Comparison of ENCODE assay signal across 13 cellular contexts in the genomic region with DNA sequence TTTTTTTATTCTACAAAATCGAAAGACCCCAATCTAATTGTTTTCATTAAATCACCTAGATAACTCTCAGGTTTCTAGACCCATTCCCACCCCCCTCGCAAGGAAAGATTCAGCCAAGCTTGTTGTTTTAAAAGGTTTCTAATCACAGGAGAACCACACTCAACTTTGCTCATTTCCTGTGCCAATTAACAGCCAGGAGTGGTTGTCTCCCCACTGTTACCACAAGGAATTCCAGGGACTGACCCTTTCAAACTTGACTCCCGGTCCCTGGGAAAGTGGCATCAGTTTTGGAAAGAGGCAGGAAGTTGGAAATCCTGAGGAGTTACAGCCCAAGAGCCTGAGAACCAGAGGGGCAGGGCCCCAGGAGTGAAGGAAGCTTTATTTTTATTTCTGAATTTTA.
DNase-seq lines count a peak whose midpoint lies in the region; ATAC-seq and TF ChIP-seq lines count a peak whose summit lies in the region.
"Had no signal": no experiment of that assay in that cellular context is flagged by ENCODE, and none has a peak within 500 bp of the region (broad histone marks: within the 10 kb centered on the region; RNA-seq: fewer than 3 reads in every experiment).

No MANE protein-coding gene starts in this region.

- H3K36me3 ChIP-seq in GM23338 (ENCODE audit: insufficient read depth) (no peaks in the 10 kb centered on the region), parathyroid adenoma (ENCODE audit: control insufficient read depth, insufficient read depth, low read length) (no peaks in the 10 kb centered on the region)
- H3K36me3 ChIP-seq: upper lobe of right lung had no signal

- H3K4me2 ChIP-seq in GM23338 (no peak overlapping the region), parathyroid adenoma (ENCODE audit: low read length) (no peak overlapping the region)

- H3K4me1 ChIP-seq in GM23338 (ENCODE audit: insufficient read depth): no peaks in the 10 kb centered on the region
- H3K4me1 ChIP-seq in parathyroid adenoma: peaks cover 2% of the 10 kb centered on the region
- H3K4me1 ChIP-seq: upper lobe of right lung had no signal

- H3K36me3 Mint-ChIP-seq in GM23338 (ENCODE audit: low read depth): no peaks in the 10 kb centered on the region
- H3K36me3 Mint-ChIP-seq: immature natural killer cell had no signal

- no peak overlapping the region for H3K9ac ChIP-seq in parathyroid adenoma

- H3K9me2 ChIP-seq in GM23338 (ENCODE audit: insufficient read depth): peaks cover 9% of the 10 kb centered on the region; the same call in 1 of the 2 replicates

- H4K20me1 ChIP-seq in GM23338 (replicated peaks; ENCODE audit: insufficient read depth): no peaks in the 10 kb centered on the region

- H3K4me3 Mint-ChIP-seq in GM23338: no peak overlapping the region
- H3K4me3 Mint-ChIP-seq: immature natural killer cell had no signal

- no peaks in the 10 kb centered on the region for H3K9me3 ChIP-seq in parathyroid adenoma (ENCODE audit: control insufficient read depth, low read length)
- H3K9me3 ChIP-seq: upper lobe of right lung had no signal

- H3F3A ChIP-seq in GM23338 (replicated peaks; ENCODE audit: low read depth): no peaks in the 10 kb centered on the region

- no peaks in the 10 kb centered on the region for H3K27me3 Mint-ChIP-seq in GM23338 (ENCODE audit: insufficient read depth, low read depth, poor library complexity)

- H3K9me3 Mint-ChIP-seq in GM23338: no peaks in the 10 kb centered on the region

- H2AFZ ChIP-seq in GM23338 (no peak overlapping the region), parathyroid adenoma (no peak overlapping the region)

- DNase-seq in GM23338 (ENCODE audit: low spot score) (peak; percentile 52), RPMI7951 (ENCODE audit: low read depth) (peak; percentile 92), fibroblast of pulmonary artery (ENCODE audit: low read depth) (peak; percentile 73), ecto neural progenitor cell (ENCODE audit: low spot score) (no peak)
- DNase-seq in stimulated activated CD4-positive, alpha-beta T cell treated with anti-CD3 and anti-CD28 coated beads, Interleukin-1b, Interleukin-23, amount 100 ng/mL, for 48 hours: no peak
- DNase-seq: activated effector memory CD4-positive, alpha-beta T cell treated with anti-CD3 and anti-CD28 coated beads, Interleukin-2, amount 50 U/mL, for 16 hours; Calu3; dorsolateral prefrontal cortex; immature natural killer cell; upper lobe of right lung had no signal

- H3K4me3 ChIP-seq in GM23338 (no peak overlapping the region), fibroblast of pulmonary artery (replicated peaks; ENCODE audit: low read depth, low read length) (no peak overlapping the region), parathyroid adenoma (ENCODE audit: low read depth, low read length) (no peak overlapping the region)
- H3K4me3 ChIP-seq: dorsolateral prefrontal cortex, upper lobe of right lung had no signal

- ATAC-seq in GM23338: no peak; the same call in 2 of the 3 replicates
- no peak for ATAC-seq in HG02981 (IDR thresholded peaks at IDR 0.05; ENCODE audit: unreplicated experiment)
- no peak for ATAC-seq in HG02840 (IDR thresholded peaks at IDR 0.05; ENCODE audit: low FRiP score, unreplicated experiment)
- ATAC-seq: upper lobe of right lung had no signal

- H3K27me3 ChIP-seq in GM23338 (ENCODE audit: insufficient read depth) (no peaks in the 10 kb centered on the region), parathyroid adenoma (ENCODE audit: control insufficient read depth, insufficient read depth, low read length) (no peaks in the 10 kb centered on the region)
- H3K27me3 ChIP-seq: dorsolateral prefrontal cortex, upper lobe of right lung had no signal

- H3K27ac ChIP-seq in GM23338 (ENCODE audit: low read depth) (no peak overlapping the region), parathyroid adenoma (peak overlapping the region; percentile 4)
- H3K27ac ChIP-seq: upper lobe of right lung had no signal

- peaks cover 10% of the 10 kb centered on the region; the same call in 2 of the 3 replicates for H3K4me1 Mint-ChIP-seq in GM23338
- H3K4me1 Mint-ChIP-seq: immature natural killer cell had no signal

- no peak for TF ChIP-seq CTCF in GM23338 (conservative IDR thresholded peaks at IDR 0.05; ENCODE audit: low read depth in 2 of 2)
- TF ChIP-seq CTCF in fibroblast of pulmonary artery (IDR thresholded peaks at IDR 0.05; ENCODE audit: low read length, missing control alignments): no peak
- TF ChIP-seq CTCF in parathyroid adenoma (IDR thresholded peaks at IDR 0.05): no peak

- peak overlapping the region; percentile 58 for H3K27ac Mint-ChIP-seq in GM23338
- H3K27ac Mint-ChIP-seq: immature natural killer cell had no signal

- no peaks in the 10 kb centered on the region for H3K79me2 ChIP-seq in GM23338 (replicated peaks; ENCODE audit: insufficient read depth)
- H3K79me2 ChIP-seq in parathyroid adenoma: no peaks in the 10 kb centered on the region

TF ChIP-seq in GM23338, 12 proteins besides CTCF, POLR2A, EP300 and RAD21:
- TF ChIP-seq POLR2AphosphoS5 (IDR thresholded peaks at IDR 0.05; ENCODE audit: low read depth): no peak

Comparison
In these comparisons a context has a peak if more than half of its experiments do, and no peak if none do; other contexts are left out.
1. DNase-seq: peak in GM23338 (single experiment), RPMI7951 (single experiment) and fibroblast of pulmonary artery (single experiment); none in stimulated activated CD4-positive, alpha-beta T cell treated with anti-CD3 and anti-CD28 coated beads, Interleukin-1b, Interleukin-23, amount 100 ng/mL, for 48 hours (single experiment) and ecto neural progenitor cell (single experiment).